Comparison of ENCODE assay signal across 9 cellular contexts in genomic region chr6:41723936-41724637, GRCh38. TPM values are rescaled to one million over a fixed set of nuclear protein-coding genes. Genes with fewer than 3 reads are reported as not detected.
DNase-seq lines count a peak whose midpoint lies in the region; ATAC-seq and TF ChIP-seq lines count a peak whose summit lies in the region.
"Had no signal": no experiment of that assay in that cellular context is flagged by ENCODE, and none has a peak within 500 bp of the region (broad histone marks: within the 10 kb centered on the region; RNA-seq: fewer than 3 reads in every experiment).

No MANE protein-coding gene starts in this region.

- no TSS peak for BruUV-seq in Caco-2 (replicated peaks; lab: Mats Ljungman, UMichigan)

- peak overlapping the region; percentile 51 for H3K27ac ChIP-seq in HL-60 (replicated peaks)
- H3K27ac ChIP-seq in neutrophil: peak overlapping the region; percentile 99

- H3K27ac Mint-ChIP-seq in Caco-2 (ENCODE audit: unreplicated experiment): peak overlapping the region; percentile 13
- H3K27ac Mint-ChIP-seq in dendritic cell treated with granulocyte-macrophage colony-stimulating factor and Interleukin-4, amounts not matched to agents 40 ng/mL and 50 ng/mL, for 4 days: peak overlapping the region; percentile 90

- POLR2A ChIA-PET in Caco-2 (lab: Charles Lee): no interaction called here

- H3K36me3 Mint-ChIP-seq in Caco-2 (ENCODE audit: insufficient read depth, unreplicated experiment): no peaks in the 10 kb centered on the region
- H3K36me3 Mint-ChIP-seq in dendritic cell treated with granulocyte-macrophage colony-stimulating factor and Interleukin-4, amounts not matched to agents 40 ng/mL and 50 ng/mL, for 4 days (ENCODE audit: low read depth): peaks cover 28% of the 10 kb centered on the region

- H3K27me3 Mint-ChIP-seq in Caco-2 (ENCODE audit: insufficient read depth, unreplicated experiment): no peaks in the 10 kb centered on the region
- no peaks in the 10 kb centered on the region for H3K27me3 Mint-ChIP-seq in dendritic cell treated with granulocyte-macrophage colony-stimulating factor and Interleukin-4, amounts not matched to agents 40 ng/mL and 50 ng/mL, for 4 days

- DNase-seq in Caco-2 (no peak), HL-60 (ENCODE audit: low read depth in 1 of 2, low spot score in 1 of 2) (peak in 1 of 2 experiments; percentile 41), SW 1271 (lab: John Stamatoyannopoulos, UW) (no peak), NCI-H748 treated with DMSO at 0.1 percent for 48 hours (lab: John Stamatoyannopoulos, UW) (no peak), NCI-H2227 (lab: John Stamatoyannopoulos, UW; ENCODE audit: unreplicated experiment) (no peak)
- DNase-seq: DMS 273 treated with DMSO at 0.1 percent for 48 hours had no signal

- intact Hi-C loops in Caco-2 (cut with micrococcal nuclease; ENCODE audit: unreplicated experiment): no loop called here
- intact Hi-C loops in dendritic cell treated with granulocyte-macrophage colony-stimulating factor and Interleukin-4, amounts not matched to agents 40 ng/mL and 50 ng/mL, for 4 days (cut with micrococcal nuclease): loop anchor here (1.0 kb wide), 2 partner anchors 10 to 18 kb away; no protein-coding TSS in a partner anchor

- TF ChIP-seq CTCF in Caco-2 (IDR thresholded peaks at IDR 0.05; ENCODE audit: insufficient read depth in 1 of 2, low read depth in 1 of 2, low read length in 1 of 2, severe bottlenecking in 1 of 2, unreplicated experiment in 1 of 2) (no peak), HL-60 (IDR thresholded peaks at IDR 0.05; ENCODE audit: insufficient read depth, low read length) (no peak), neutrophil (IDR thresholded peaks at IDR 0.05) (no peak)

- peaks cover 23% of the 10 kb centered on the region for H3K4me1 ChIP-seq in Caco-2
- peaks cover 89 to 98% of the 10 kb centered on the region in 2 experiments for H3K4me1 ChIP-seq in neutrophil (ENCODE audit: control insufficient read depth in 1 of 2, insufficient read depth in 1 of 2, low read depth in 1 of 2, low read length in 1 of 2)

- no peaks in the 10 kb centered on the region for H3K9me3 ChIP-seq in Caco-2
- no peaks in the 10 kb centered on the region for H3K9me3 ChIP-seq in neutrophil

- ATAC-seq in HG03442 (IDR thresholded peaks at IDR 0.05; ENCODE audit: unreplicated experiment): no peak

- H3K4me3 ChIP-seq in Caco-2 (ENCODE audit: low read depth, low read length) (no peak overlapping the region), HL-60 (replicated peaks; ENCODE audit: insufficient read depth, low read length) (no peak overlapping the region), neutrophil (ENCODE audit: low read depth in 1 of 2, low read length in 1 of 2) (peak overlapping the region; percentile 67 to 77)

- H3K36me3 ChIP-seq in Caco-2 (ENCODE audit: control insufficient read depth, insufficient read depth, low read length): no peaks in the 10 kb centered on the region
- peaks cover 9% of the 10 kb centered on the region for H3K36me3 ChIP-seq in neutrophil

- no peaks in the 10 kb centered on the region for H3K9me3 Mint-ChIP-seq in Caco-2 (ENCODE audit: unreplicated experiment)
- H3K9me3 Mint-ChIP-seq in dendritic cell treated with granulocyte-macrophage colony-stimulating factor and Interleukin-4, amounts not matched to agents 40 ng/mL and 50 ng/mL, for 4 days: no peaks in the 10 kb centered on the region

- no peak overlapping the region for H3K4me3 Mint-ChIP-seq in Caco-2 (ENCODE audit: unreplicated experiment)
- H3K4me3 Mint-ChIP-seq in dendritic cell treated with granulocyte-macrophage colony-stimulating factor and Interleukin-4, amounts not matched to agents 40 ng/mL and 50 ng/mL, for 4 days: peak overlapping the region; percentile 70

- CTCF ChIA-PET in Caco-2 (lab: Charles Lee): no interaction called here

- peaks cover 11% of the 10 kb centered on the region for H3K4me1 Mint-ChIP-seq in Caco-2 (ENCODE audit: low read depth, unreplicated experiment)
- H3K4me1 Mint-ChIP-seq in dendritic cell treated with granulocyte-macrophage colony-stimulating factor and Interleukin-4, amounts not matched to agents 40 ng/mL and 50 ng/mL, for 4 days (ENCODE audit: low read depth): peaks cover 94% of the 10 kb centered on the region

- no peaks in the 10 kb centered on the region for H3K27me3 ChIP-seq in Caco-2 (replicated peaks; ENCODE audit: control insufficient read depth, insufficient read depth, low read length)
- no peaks in the 10 kb centered on the region for H3K27me3 ChIP-seq in HL-60 (ENCODE audit: insufficient read depth, poor library complexity, severe bottlenecking)
- H3K27me3 ChIP-seq in neutrophil: no peaks in the 10 kb centered on the region

RNA-seq across cellular contexts. Expression of gene TFEB, which starts 11.3 kb away (rescaled TPM):
- total RNA-seq in Caco-2 (2022): 3.8 and 3.9 TPM in 2 replicates

RNA-seq across cellular contexts. Expression of gene PGC, which starts 23.1 kb away (rescaled TPM):
- 8.9 and 12.2 TPM in 2 replicates for total RNA-seq in Caco-2 (2022)

RNA-seq across cellular contexts. Expression of gene FRS3, which starts 55.6 kb away (rescaled TPM):
- 4.1 and 4.3 TPM in 2 replicates for total RNA-seq in Caco-2 (2022)

RNA-seq across cellular contexts. Expression of gene PRICKLE4, which starts 56.5 kb away (rescaled TPM):
- 1.8 and 2.8 TPM in 2 replicates for total RNA-seq in Caco-2 (2022)

Comparison
In these comparisons a context has a peak if more than half of its experiments do, and no peak if none do; other contexts are left out.
1. H3K4me3 ChIP-seq: peak in neutrophil (2 of 2); none in Caco-2 (single experiment) and HL-60 (single experiment).